8 cellular contexts compared by ENCODE assay signal in genomic region chr4:186472948-186473347, GRCh38.
DNase-seq lines count a peak whose midpoint lies in the region; ATAC-seq and TF ChIP-seq lines count a peak whose summit lies in the region.

No MANE protein-coding gene starts in this region.

- ATAC-seq in psoas muscle (no peak), HG03432 (IDR thresholded peaks at IDR 0.05; ENCODE audit: unreplicated experiment) (no peak)

- DNase-seq in GM12864 (ENCODE audit: low read depth) = no peak
- DNase-seq in NCI-H345 treated with DMSO at 0.1 percent for 48 hours (lab: John Stamatoyannopoulos, UW; ENCODE audit: unreplicated experiment) = peak; percentile 15
- DNase-seq in epidermal melanocyte (ENCODE audit: insufficient read length, low spot score) = peak; percentile 23
- DNase-seq in psoas muscle = no peak
- DNase-seq in MV-4-11 (lab: John Stamatoyannopoulos, UW) = no peak
- DNase-seq in activated effector memory CD4-positive, alpha-beta T cell treated with anti-CD3 and anti-CD28 coated beads, Interleukin-2, amount 50 U/mL, for 16 hours = no peak
- DNase-seq in activated T-cell treated with anti-CD3 and anti-CD28 coated beads for 4 hours = no peak

- WGBS in psoas muscle, 3 donors = 2 to 5% (median 5%) methylated on average over 4 of the region's 4 CpGs

- H3K9me3 ChIP-seq in psoas muscle = no peaks in the 10 kb centered on the region

- H3K4me3 ChIP-seq in GM12864 (ENCODE audit: low read depth, low read length) (no peak overlapping the region), psoas muscle (no peak overlapping the region)

- no peak overlapping the region for H3K27ac ChIP-seq in psoas muscle

- TF ChIP-seq CTCF in GM12864 (IDR thresholded peaks at IDR 0.05; ENCODE audit: low read depth, low read length, missing control alignments) = peak; percentile 36
- peak; percentile 27 for TF ChIP-seq CTCF in psoas muscle (IDR thresholded peaks at IDR 0.05)

- intact Hi-C loops in psoas muscle (cut with DNase I) = no loop called here

- no peaks in the 10 kb centered on the region for H3K4me1 ChIP-seq in psoas muscle

- no peaks in the 10 kb centered on the region for H3K27me3 ChIP-seq in psoas muscle (ENCODE audit: insufficient read depth in 3 of 3, low read length in 2 of 3)

- H3K36me3 ChIP-seq in psoas muscle (ENCODE audit: insufficient read depth in 1 of 2, low read depth in 1 of 2) = no peaks in the 10 kb centered on the region

Comparison
In these comparisons a context has a peak if more than half of its experiments do, and no peak if none do; other contexts are left out.
1. DNase-seq: peak in NCI-H345 treated with DMSO at 0.1 percent for 48 hours (single experiment) and epidermal melanocyte (single experiment); none in GM12864 (single experiment), psoas muscle (0 of 2), MV-4-11 (single experiment), activated effector memory CD4-positive, alpha-beta T cell treated with anti-CD3 and anti-CD28 coated beads, Interleukin-2, amount 50 U/mL, for 16 hours (single experiment) and activated T-cell treated with anti-CD3 and anti-CD28 coated beads for 4 hours (single experiment).